Comparison of ENCODE assay signal across 25 cellular contexts in genomic region chr7:149454750-149455149, GRCh38.
"Had no signal": no experiment of that assay in that cellular context is flagged by ENCODE, and none has a peak within 500 bp of the region (broad histone marks: within the 10 kb centered on the region; RNA-seq: fewer than 3 reads in every experiment).

No MANE protein-coding gene starts in this region.

- ATAC-seq: foreskin keratinocyte; left colon; left ventricle myocardium superior; natural killer cell treated with Interleukin-12 subunit alpha and Interleukin-12 subunit beta and Interleukin-15 and Interleukin-18, amount 100 ng/mL, for 72 hours; psoas muscle; right lobe of liver; stimulated activated naive B cell treated with anti-CD40 and anti-IgM and Interleukin-4, amounts not matched to agents 10 μg/mL and 1 μg/mL and 100 μg/mL, for 72 hours; stimulated activated naive CD8-positive, alpha-beta T cell treated with anti-CD3 and anti-CD28 coated beads, Interleukin-15, amount 100 ng/mL, for 72 hours had no signal

- H3K4me3 ChIP-seq: dorsolateral prefrontal cortex, lung, psoas muscle, right lobe of liver, testis, tibial nerve had no signal

- H3K27me3 Mint-ChIP-seq: natural killer cell treated with Interleukin-12 subunit alpha and Interleukin-12 subunit beta and Interleukin-15 and Interleukin-18, amount 100 ng/mL, for 72 hours; stimulated activated naive B cell treated with anti-CD40 and anti-IgM and Interleukin-4, amounts not matched to agents 10 μg/mL and 1 μg/mL and 100 μg/mL, for 72 hours; stimulated activated naive CD8-positive, alpha-beta T cell treated with anti-CD3 and anti-CD28 coated beads, Interleukin-15, amount 100 ng/mL, for 72 hours had no signal

- DNase-seq: cortex of kidney; dorsolateral prefrontal cortex; effector memory CD4-positive, alpha-beta T cell; foreskin keratinocyte; immature natural killer cell; kidney; left colon; left ventricle myocardium superior; mesenchymal stem cell; midbrain; occipital lobe; psoas muscle; retina; right lobe of liver; stimulated activated CD4-positive, alpha-beta T cell treated with anti-CD3 and anti-CD28 coated beads, Interleukin-15, amount 100 ng/mL, for 24 hours; stimulated activated CD4-positive, alpha-beta T cell treated with anti-CD3 and anti-CD28 coated beads, Interleukin-1b, Interleukin-23, amount 100 ng/mL, for 48 hours; stimulated activated CD4-positive, alpha-beta T cell treated with anti-CD3 and anti-CD28 coated beads, Interleukin-4, amount 100 ng/mL, for 24 hours; stimulated activated naive B cell treated with anti-CD40 and anti-IgM and Interleukin-4, amounts not matched to agents 10 μg/mL and 1 μg/mL and 100 μg/mL, for 72 hours; stimulated activated naive CD8-positive, alpha-beta T cell treated with anti-CD3 and anti-CD28 coated beads, Interleukin-15, amount 100 ng/mL, for 72 hours; testis had no signal

- H3K9me3 ChIP-seq: psoas muscle, right lobe of liver, testis, tibial nerve had no signal

- H3K4me3 Mint-ChIP-seq: immature natural killer cell; natural killer cell treated with Interleukin-12 subunit alpha and Interleukin-12 subunit beta and Interleukin-15 and Interleukin-18, amount 100 ng/mL, for 72 hours; stimulated activated naive B cell treated with anti-CD40 and anti-IgM and Interleukin-4, amounts not matched to agents 10 μg/mL and 1 μg/mL and 100 μg/mL, for 72 hours; stimulated activated naive CD8-positive, alpha-beta T cell treated with anti-CD3 and anti-CD28 coated beads, Interleukin-15, amount 100 ng/mL, for 72 hours had no signal

- H3K27ac ChIP-seq: dorsolateral prefrontal cortex, epithelial cell of prostate, foreskin keratinocyte, parathyroid adenoma, psoas muscle, right lobe of liver, testis, tibial nerve had no signal

- H3K27ac Mint-ChIP-seq: natural killer cell treated with Interleukin-12 subunit alpha and Interleukin-12 subunit beta and Interleukin-15 and Interleukin-18, amount 100 ng/mL, for 72 hours; stimulated activated naive B cell treated with anti-CD40 and anti-IgM and Interleukin-4, amounts not matched to agents 10 μg/mL and 1 μg/mL and 100 μg/mL, for 72 hours; stimulated activated naive CD8-positive, alpha-beta T cell treated with anti-CD3 and anti-CD28 coated beads, Interleukin-15, amount 100 ng/mL, for 72 hours had no signal

- H3K27me3 ChIP-seq: dorsolateral prefrontal cortex, foreskin keratinocyte, right lobe of liver, testis, tibial nerve had no signal

- H3K9me3 Mint-ChIP-seq: immature natural killer cell; natural killer cell treated with Interleukin-12 subunit alpha and Interleukin-12 subunit beta and Interleukin-15 and Interleukin-18, amount 100 ng/mL, for 72 hours; stimulated activated naive B cell treated with anti-CD40 and anti-IgM and Interleukin-4, amounts not matched to agents 10 μg/mL and 1 μg/mL and 100 μg/mL, for 72 hours; stimulated activated naive CD8-positive, alpha-beta T cell treated with anti-CD3 and anti-CD28 coated beads, Interleukin-15, amount 100 ng/mL, for 72 hours had no signal
